In the genomic region with DNA sequence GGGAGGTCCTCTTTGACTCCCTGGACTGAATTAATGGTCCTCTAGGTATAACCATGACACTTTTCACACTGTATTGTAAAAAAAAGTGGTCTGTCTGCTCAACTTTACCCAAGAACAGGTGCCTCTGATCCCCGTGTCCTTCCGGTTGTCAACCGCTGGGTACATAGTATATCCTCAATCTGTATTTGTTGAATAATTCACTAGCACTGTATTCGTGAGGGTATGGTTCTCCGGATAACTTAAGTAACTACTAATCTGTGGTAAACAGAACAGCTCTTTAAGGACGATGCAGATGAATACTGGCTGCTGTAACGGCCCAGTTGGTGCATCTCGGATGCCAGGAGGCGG, we compare ENCODE assay signal across 8 cellular contexts.
DNase-seq lines count a peak whose midpoint lies in the region; ATAC-seq and TF ChIP-seq lines count a peak whose summit lies in the region.

No MANE protein-coding gene starts in this region.

- no peak overlapping the region for H3K27ac ChIP-seq in mucosa of rectum (ENCODE audit: low read depth in 2 of 2, low read length in 2 of 2)

- TF ChIP-seq CTCF in astrocyte of the spinal cord (IDR thresholded peaks at IDR 0.05; ENCODE audit: low read depth, low read length), result no peak

- peaks cover 4 to 11% of the 10 kb centered on the region in 2 donors for H3K4me1 ChIP-seq in mucosa of rectum (ENCODE audit: control insufficient read depth in 2 of 2, insufficient read depth in 2 of 2, low read length in 2 of 2)

- in situ Hi-C loops in astrocyte of the spinal cord (cut with HindIII; ENCODE audit: low sequenced_read_pairs), result no loop called here

- H3K9ac ChIP-seq in mucosa of rectum (ENCODE audit: low read depth in 1 of 2, low read length in 2 of 2), result peak overlapping the region in 1 of 2 donors; percentile 66

- H3K27me3 ChIP-seq in mucosa of rectum (ENCODE audit: control insufficient read depth in 2 of 2, insufficient read depth in 2 of 2, low read length in 2 of 2), result no peaks in the 10 kb centered on the region

- H3K36me3 ChIP-seq in mucosa of rectum (ENCODE audit: control insufficient read depth in 2 of 2, insufficient read depth in 2 of 2, low read length in 2 of 2), result no peaks in the 10 kb centered on the region

- ATAC-seq in GM18870 (IDR thresholded peaks at IDR 0.05; ENCODE audit: unreplicated experiment) (peak; percentile 28), HG03108 (IDR thresholded peaks at IDR 0.05; ENCODE audit: unreplicated experiment) (peak; percentile 24)

- no peaks in the 10 kb centered on the region for H3K9me3 ChIP-seq in mucosa of rectum (ENCODE audit: control insufficient read depth in 2 of 2, low read length in 2 of 2)

- no peak for DNase-seq in astrocyte of the spinal cord (ENCODE audit: low read depth, low spot score)
- no peak for DNase-seq in NCI-H1694 (lab: John Stamatoyannopoulos, UW)
- no peak for DNase-seq in SW480 (ENCODE audit: low spot score)
- DNase-seq in NCI-H128 (lab: John Stamatoyannopoulos, UW; ENCODE audit: unreplicated experiment), result no peak
- no peak for DNase-seq in C1 segment of cervical spinal cord (lab: John Stamatoyannopoulos, UW)

- peak overlapping the region; percentile 70 for H3K4me3 ChIP-seq in astrocyte of the spinal cord (ENCODE audit: low read depth, low read length)
- H3K4me3 ChIP-seq in mucosa of rectum (ENCODE audit: low read length in 2 of 2), result peak overlapping the region; percentile 82 to 88
